In the genomic region with DNA sequence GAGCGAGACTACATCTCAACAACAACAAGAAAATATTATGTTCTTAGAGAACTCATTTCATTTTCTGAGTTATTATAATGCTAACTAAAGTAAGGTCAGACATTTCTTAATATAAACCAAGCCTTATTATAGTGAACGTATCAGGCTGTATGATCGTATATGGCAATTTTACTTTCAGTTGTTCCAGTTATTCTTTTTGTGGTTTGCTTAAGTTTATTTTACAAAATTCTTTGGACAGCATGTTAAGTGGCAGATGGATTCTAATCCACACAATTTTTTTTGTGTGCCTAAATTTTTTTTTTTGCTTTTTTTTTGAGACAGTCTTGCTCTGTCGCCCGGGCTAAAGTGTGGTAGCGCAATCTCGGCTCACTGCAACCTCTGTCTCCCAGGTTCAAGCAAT, we compare ENCODE assay signal across 1 cellular context.
TF ChIP-seq lines count a peak whose summit lies in the region.

No MANE protein-coding gene starts in this region.

TF ChIP-seq in IMR-90, 13 proteins besides CTCF, POLR2A, EP300 and RAD21:
- TF ChIP-seq USF2 (IDR thresholded peaks at IDR 0.05; ENCODE audit: low read depth, low read length) (no peak), RCOR1 (IDR thresholded peaks at IDR 0.05; ENCODE audit: insufficient replicate concordance, low read length) (no peak), CEBPB (IDR thresholded peaks at IDR 0.05; ENCODE audit: low read depth, low read length) (no peak), BHLHE40 (IDR thresholded peaks at IDR 0.05; ENCODE audit: low read depth, low read length) (no peak), SMC3 (IDR thresholded peaks at IDR 0.05; ENCODE audit: low read depth, low read length) (no peak), NFE2L2 (IDR thresholded peaks at IDR 0.05; ENCODE audit: low read depth, low read length) (no peak), RFX5 (IDR thresholded peaks at IDR 0.05; ENCODE audit: low read depth, low read length) (no peak), MAZ (IDR thresholded peaks at IDR 0.05; ENCODE audit: borderline replicate concordance, low read depth, low read length) (no peak), MAFK (IDR thresholded peaks at IDR 0.05; ENCODE audit: low read depth, low read length) (no peak)
